ENCODE assay signal across 20 cellular contexts in the genomic region with DNA sequence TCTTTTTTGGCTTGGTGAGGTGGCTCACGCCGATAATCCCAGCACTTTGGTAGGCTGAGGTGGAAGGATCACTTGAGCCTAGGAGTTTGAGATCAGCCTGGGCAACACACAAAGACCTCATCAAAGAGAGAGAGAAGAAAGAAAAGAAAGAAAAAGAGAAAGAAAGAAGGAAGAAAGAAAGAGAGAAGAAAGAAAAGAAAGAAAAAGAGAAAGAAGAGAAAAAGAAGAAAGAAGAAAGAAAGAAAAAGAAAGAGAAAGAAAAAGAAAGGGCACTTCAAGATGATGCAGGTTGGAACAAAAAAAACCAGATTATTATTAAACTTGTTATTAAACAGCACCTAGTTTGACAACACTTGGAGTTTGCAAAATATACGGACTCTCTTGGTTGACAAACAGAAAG. TPM values are rescaled to one million over a fixed set of nuclear protein-coding genes. Genes with fewer than 3 reads are reported as not detected.
A peak's percentile ranks its signal among the peaks of the same experiment; 100 is the strongest.
DNase-seq lines count a peak whose midpoint lies in the region; ATAC-seq and TF ChIP-seq lines count a peak whose summit lies in the region.
"Had no signal": no experiment of that assay in that cellular context is flagged by ENCODE, and none has a peak within 500 bp of the region (broad histone marks: within the 10 kb centered on the region; RNA-seq: fewer than 3 reads in every experiment).

No MANE protein-coding gene starts in this region.

- H3K36me3 ChIP-seq in GM23248 (ENCODE audit: low read depth) (no peaks in the 10 kb centered on the region), neuronal stem cell (replicated peaks in 1 of 2; ENCODE audit: control insufficient read depth in 2 of 2, insufficient read depth in 2 of 2, low read length in 2 of 2) (no peaks in the 10 kb centered on the region)

- H3K4me3 Mint-ChIP-seq in activated CD8-positive, alpha-beta T cell treated with anti-CD3 and anti-CD28 coated beads for 36 hours: no peak overlapping the region
- no peak overlapping the region for H3K4me3 Mint-ChIP-seq in activated CD8-positive, alpha-beta T cell treated with anti-CD3 and anti-CD28 coated beads, Interleukin-2, amount 10 ng/mL, durations not matched to agents 7 days and 5 days
- H3K4me3 Mint-ChIP-seq in activated T-helper 2 cell treated with anti-CD3 and anti-CD28 coated beads, Interferon-gamma antibody, Interleukin-2, Interleukin-4, amounts not matched to agents 10 μg/mL and 5 μg/mL and 100 μg/mL, durations not matched to agents 14 hours and 24 hours and 36 hours (ENCODE audit: low read depth): no peak overlapping the region
- H3K4me3 Mint-ChIP-seq: IgD-negative memory B cell had no signal

- no peak overlapping the region for H2BK120ac ChIP-seq in neuronal stem cell (ENCODE audit: low read depth, low read length)

- ATAC-seq in activated CD8-positive, alpha-beta T cell treated with anti-CD3 and anti-CD28 coated beads for 36 hours: no peak
- no peak for ATAC-seq in activated CD8-positive, alpha-beta T cell treated with anti-CD3 and anti-CD28 coated beads, Interleukin-2, amount 10 ng/mL, durations not matched to agents 7 days and 5 days

- H2BK15ac ChIP-seq in neuronal stem cell (ENCODE audit: low read length): no peak overlapping the region

- POLR2A ChIA-PET in activated CD8-positive, alpha-beta T cell treated with anti-CD3 and anti-CD28 coated beads for 36 hours (lab: Charles Lee): no interaction called here
- POLR2A ChIA-PET in activated CD8-positive, alpha-beta T cell treated with anti-CD3 and anti-CD28 coated beads, Interleukin-2, amount 10 ng/mL, durations not matched to agents 7 days and 5 days (lab: Charles Lee): no interaction called here

- no peaks in the 10 kb centered on the region for H3K4me1 ChIP-seq in GM23248 (ENCODE audit: insufficient read depth)
- H3K4me1 ChIP-seq in neuronal stem cell (ENCODE audit: control insufficient read depth in 2 of 2, insufficient read depth in 1 of 2, low read depth in 1 of 2, low read length in 2 of 2): peaks cover 7 to 8% of the 10 kb centered on the region in 2 donors

- 81 to 82% methylated on average over 3 of the region's 3 CpGs for WGBS in GM23248 (ENCODE audit: low coverage in 1 of 2, low lambda C conversion rate in 2 of 2, missing lambda C conversion rate in 2 of 2), 2 experiments
- WGBS in neuronal stem cell (ENCODE audit: extremely low coverage in 2 of 2, insufficient read length in 2 of 2, insufficient replicate concordance in 1 of 2), 2 donors: no CpG with 5 or more reads among the region's 3 CpGs

- H3K18ac ChIP-seq in neuronal stem cell (ENCODE audit: low read length): no peak overlapping the region

- no peaks in the 10 kb centered on the region for H3K36me3 Mint-ChIP-seq in activated CD8-positive, alpha-beta T cell treated with anti-CD3 and anti-CD28 coated beads for 36 hours (ENCODE audit: low read depth)
- peaks cover 8% of the 10 kb centered on the region for H3K36me3 Mint-ChIP-seq in activated CD8-positive, alpha-beta T cell treated with anti-CD3 and anti-CD28 coated beads, Interleukin-2, amount 10 ng/mL, durations not matched to agents 7 days and 5 days (ENCODE audit: low read depth)
- H3K36me3 Mint-ChIP-seq in activated T-helper 2 cell treated with anti-CD3 and anti-CD28 coated beads, Interferon-gamma antibody, Interleukin-2, Interleukin-4, amounts not matched to agents 10 μg/mL and 5 μg/mL and 100 μg/mL, durations not matched to agents 14 hours and 24 hours and 36 hours (ENCODE audit: low read depth): no peaks in the 10 kb centered on the region

- CTCF ChIA-PET in activated CD8-positive, alpha-beta T cell treated with anti-CD3 and anti-CD28 coated beads for 36 hours (lab: Charles Lee): no interaction called here
- CTCF ChIA-PET in activated CD8-positive, alpha-beta T cell treated with anti-CD3 and anti-CD28 coated beads, Interleukin-2, amount 10 ng/mL, durations not matched to agents 7 days and 5 days (lab: Charles Lee): no interaction called here

- no peak overlapping the region for H3K23ac ChIP-seq in neuronal stem cell (ENCODE audit: low read depth, low read length, poor library complexity)

- no peak overlapping the region for H3K4ac ChIP-seq in neuronal stem cell (ENCODE audit: low read length)

- no peaks in the 10 kb centered on the region for H3K27me3 ChIP-seq in GM23248 (replicated peaks; ENCODE audit: insufficient read depth)
- H3K27me3 ChIP-seq in neuronal stem cell (ENCODE audit: control insufficient read depth in 3 of 3, insufficient read depth in 3 of 3, low read depth in 1 of 3, low read length in 3 of 3): peaks cover 0 to 3% (median 0%) of the 10 kb centered on the region in 3 experiments

- H3K9me2 ChIP-seq in GM23248 (ENCODE audit: insufficient read depth): no peaks in the 10 kb centered on the region

- H3K27me3 Mint-ChIP-seq in activated CD8-positive, alpha-beta T cell treated with anti-CD3 and anti-CD28 coated beads for 36 hours: peaks cover 8% of the 10 kb centered on the region
- peaks cover 15% of the 10 kb centered on the region for H3K27me3 Mint-ChIP-seq in activated CD8-positive, alpha-beta T cell treated with anti-CD3 and anti-CD28 coated beads, Interleukin-2, amount 10 ng/mL, durations not matched to agents 7 days and 5 days (ENCODE audit: low read depth)
- H3K27me3 Mint-ChIP-seq in activated T-helper 2 cell treated with anti-CD3 and anti-CD28 coated beads, Interferon-gamma antibody, Interleukin-2, Interleukin-4, amounts not matched to agents 10 μg/mL and 5 μg/mL and 100 μg/mL, durations not matched to agents 14 hours and 24 hours and 36 hours (ENCODE audit: low read depth): peaks cover 8% of the 10 kb centered on the region

- H3K9me3 ChIP-seq in GM23248 (ENCODE audit: low read depth) (no peaks in the 10 kb centered on the region), neuronal stem cell (replicated peaks in 1 of 2; ENCODE audit: control insufficient read depth in 2 of 2, insufficient read depth in 1 of 2, low read depth in 1 of 2, low read length in 2 of 2) (peaks cover 3 to 11% of the 10 kb centered on the region in 2 donors)

- no peaks in the 10 kb centered on the region for H3K9me3 Mint-ChIP-seq in activated CD8-positive, alpha-beta T cell treated with anti-CD3 and anti-CD28 coated beads for 36 hours
- no peaks in the 10 kb centered on the region for H3K9me3 Mint-ChIP-seq in activated CD8-positive, alpha-beta T cell treated with anti-CD3 and anti-CD28 coated beads, Interleukin-2, amount 10 ng/mL, durations not matched to agents 7 days and 5 days (ENCODE audit: insufficient read depth)
- no peaks in the 10 kb centered on the region for H3K9me3 Mint-ChIP-seq in activated T-helper 2 cell treated with anti-CD3 and anti-CD28 coated beads, Interferon-gamma antibody, Interleukin-2, Interleukin-4, amounts not matched to agents 10 μg/mL and 5 μg/mL and 100 μg/mL, durations not matched to agents 14 hours and 24 hours and 36 hours

- H3K9ac ChIP-seq in GM23248 (no peak overlapping the region), neuronal stem cell (ENCODE audit: low read depth, low read length, poor library complexity) (no peak overlapping the region)

- no peak overlapping the region for H2BK5ac ChIP-seq in neuronal stem cell (ENCODE audit: low read length)

- 0 out of 2 replicates have a peak overlapping the region, but pooled peaks have one; percentile 1 for H2AFZ ChIP-seq in GM23248
- peak overlapping the region; percentile 60 for H2AFZ ChIP-seq in neuronal stem cell (ENCODE audit: low read length)

- TF ChIP-seq CTCF in activated CD8-positive, alpha-beta T cell treated with anti-CD3 and anti-CD28 coated beads for 36 hours (IDR thresholded peaks at IDR 0.05): peak; percentile 35

- in situ Hi-C loops in GM23248 (cut with MboI): no loop called here

- H4K20me1 ChIP-seq in GM23248 (ENCODE audit: insufficient read depth): no peaks in the 10 kb centered on the region

- H2AK5ac ChIP-seq in neuronal stem cell (ENCODE audit: low read depth, low read length): no peak overlapping the region

- intact Hi-C loops in activated CD8-positive, alpha-beta T cell treated with anti-CD3 and anti-CD28 coated beads for 36 hours (cut with micrococcal nuclease): no loop called here
- intact Hi-C loops in activated T-helper 2 cell treated with anti-CD3 and anti-CD28 coated beads, Interferon-gamma antibody, Interleukin-2, Interleukin-4, amounts not matched to agents 10 μg/mL and 5 μg/mL and 100 μg/mL, durations not matched to agents 14 hours and 24 hours and 36 hours (cut with micrococcal nuclease): no loop called here

- no peak for DNase-seq in activated CD8-positive, alpha-beta T cell treated with anti-CD3 and anti-CD28 coated beads for 36 hours
- no peak for DNase-seq in activated CD8-positive, alpha-beta T cell treated with anti-CD3 and anti-CD28 coated beads, Interleukin-2, amount 10 ng/mL, durations not matched to agents 7 days and 5 days
- no peak for DNase-seq in GM23248
- DNase-seq in activated T-helper 2 cell treated with anti-CD3 and anti-CD28 coated beads, Interferon-gamma antibody, Interleukin-2, Interleukin-4, amounts not matched to agents 10 μg/mL and 5 μg/mL and 100 μg/mL, durations not matched to agents 14 hours and 24 hours and 36 hours (ENCODE audit: low spot score): no peak
- DNase-seq in neuronal stem cell (ENCODE audit: low spot score): no peak
- DNase-seq in SIG-M5 treated with dmso at 0.1 percent for 504 hours (lab: John Stamatoyannopoulos, UW; ENCODE audit: unreplicated experiment): no peak
- no peak for DNase-seq in T1000 (lab: John Stamatoyannopoulos, UW)
- DNase-seq in D341Med (ENCODE audit: low spot score): no peak
- DNase-seq: DMS79, Karpas-422, NCI-H1417, NCI-H187, NCI-H2107, NCI-H446 treated with DMSO at 0.1 percent for 48 hours, NCI-H526 treated with DMSO at 0.1 percent for 48 hours, OCI-M1, SHP77 had no signal

- no peaks in the 10 kb centered on the region for H3F3A ChIP-seq in GM23248 (ENCODE audit: insufficient read depth)

- H3K4me2 ChIP-seq in GM23248 (ENCODE audit: unreplicated experiment) (no peak overlapping the region), neuronal stem cell (ENCODE audit: insufficient read depth, low read length, poor library complexity, severe bottlenecking) (no peak overlapping the region)

- no peak overlapping the region for H3K27ac ChIP-seq in GM23248
- H3K27ac ChIP-seq in neuronal stem cell (replicated peaks; ENCODE audit: low read length): no peak overlapping the region
- H3K27ac ChIP-seq: C4-2B, SK-N-MC had no signal

- no peaks in the 10 kb centered on the region for H3K79me2 ChIP-seq in GM23248 (ENCODE audit: insufficient read depth)

- no peak overlapping the region for H3K14ac ChIP-seq in neuronal stem cell (ENCODE audit: low read length)

- no peaks in the 10 kb centered on the region for H3K79me1 ChIP-seq in neuronal stem cell (ENCODE audit: low read depth, low read length)

- H4K91ac ChIP-seq in neuronal stem cell (ENCODE audit: low read depth, low read length, poor library complexity): no peak overlapping the region

- H3K27ac Mint-ChIP-seq in activated CD8-positive, alpha-beta T cell treated with anti-CD3 and anti-CD28 coated beads for 36 hours: no peak overlapping the region
- H3K27ac Mint-ChIP-seq in activated CD8-positive, alpha-beta T cell treated with anti-CD3 and anti-CD28 coated beads, Interleukin-2, amount 10 ng/mL, durations not matched to agents 7 days and 5 days: no peak overlapping the region
- peak overlapping the region; percentile 36 for H3K27ac Mint-ChIP-seq in activated T-helper 2 cell treated with anti-CD3 and anti-CD28 coated beads, Interferon-gamma antibody, Interleukin-2, Interleukin-4, amounts not matched to agents 10 μg/mL and 5 μg/mL and 100 μg/mL, durations not matched to agents 14 hours and 24 hours and 36 hours
- H3K27ac Mint-ChIP-seq: IgD-negative memory B cell had no signal

- H2BK12ac ChIP-seq in neuronal stem cell (ENCODE audit: low read length): no peak overlapping the region

- no peak overlapping the region for H3K4me3 ChIP-seq in GM23248
- no peak overlapping the region for H3K4me3 ChIP-seq in neuronal stem cell (ENCODE audit: low read length in 2 of 2)
- H3K4me3 ChIP-seq: SK-N-MC had no signal

- peaks cover 4% of the 10 kb centered on the region for H3K4me1 Mint-ChIP-seq in activated CD8-positive, alpha-beta T cell treated with anti-CD3 and anti-CD28 coated beads for 36 hours (ENCODE audit: low read depth)
- peaks cover 21% of the 10 kb centered on the region for H3K4me1 Mint-ChIP-seq in activated CD8-positive, alpha-beta T cell treated with anti-CD3 and anti-CD28 coated beads, Interleukin-2, amount 10 ng/mL, durations not matched to agents 7 days and 5 days (ENCODE audit: low read depth)
- peaks cover 12% of the 10 kb centered on the region for H3K4me1 Mint-ChIP-seq in activated T-helper 2 cell treated with anti-CD3 and anti-CD28 coated beads, Interferon-gamma antibody, Interleukin-2, Interleukin-4, amounts not matched to agents 10 μg/mL and 5 μg/mL and 100 μg/mL, durations not matched to agents 14 hours and 24 hours and 36 hours (ENCODE audit: low read depth)

- H4K8ac ChIP-seq in neuronal stem cell (ENCODE audit: low read depth, low read length): no peak overlapping the region

RNA-seq across cellular contexts. Expression of a gene that starts 21.2 kb away (rescaled TPM):
- total RNA-seq in activated CD8-positive, alpha-beta T cell treated with anti-CD3 and anti-CD28 coated beads for 36 hours: 1 to 10 TPM; 4.1 to 4.8 TPM
- 1 to 10 TPM; 6.2 to 6.3 TPM for total RNA-seq in activated CD8-positive, alpha-beta T cell treated with anti-CD3 and anti-CD28 coated beads, Interleukin-2, amount 10 ng/mL, durations not matched to agents 7 days and 5 days
- 21.9 and 32.5 TPM in 2 replicates for total RNA-seq in GM23248 (2014; rRNA removed; shearing (Covaris generic))
- 1.9 and 2.1 TPM in 2 replicates for polyA plus RNA-seq in GM23248 (2016; fragmentation: Nextera tagmentation; extraction: Ambion mirVana)
- 6.0 and 7.7 TPM in 2 replicates for total RNA-seq in activated T-helper 2 cell treated with anti-CD3 and anti-CD28 coated beads, Interferon-gamma antibody, Interleukin-2, Interleukin-4, amounts not matched to agents 10 μg/mL and 5 μg/mL and 100 μg/mL, durations not matched to agents 14 hours and 24 hours and 36 hours
- 3.3 TPM for polyA plus RNA-seq in neuronal stem cell (2013, experiment 1 of 2)
- 3.1 TPM for polyA plus RNA-seq in neuronal stem cell (2013, experiment 2 of 2)
